1 cellular context compared by ENCODE assay signal in the genomic region with DNA sequence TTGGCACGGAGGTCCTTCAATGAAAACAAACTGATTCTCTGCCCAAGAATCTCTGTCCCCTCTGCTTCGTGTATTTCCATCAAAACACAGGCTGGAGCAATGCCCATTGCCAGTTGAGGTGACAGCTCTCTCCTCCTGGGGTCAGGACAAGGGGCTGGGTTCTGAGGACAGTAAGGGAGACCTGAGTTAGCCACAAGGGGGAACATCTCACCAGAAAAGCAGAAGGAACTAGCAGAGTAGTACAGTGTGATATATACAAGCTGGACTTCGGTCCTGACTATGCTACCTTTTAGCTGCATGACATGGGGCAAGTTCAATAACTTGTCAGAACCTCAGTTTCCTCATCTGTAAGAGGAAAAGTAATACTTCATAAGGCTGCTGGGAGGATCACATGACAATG.
TF ChIP-seq lines count a peak whose summit lies in the region.

No MANE protein-coding gene starts in this region.

TF ChIP-seq in Ishikawa, 13 proteins besides CTCF, POLR2A, EP300 and RAD21 (continued from another document):
- TF ChIP-seq NFIC (IDR thresholded peaks at IDR 0.05) (no peak), MAX (IDR thresholded peaks at IDR 0.05) (no peak), TEAD4 (IDR thresholded peaks at IDR 0.05) (no peak), USF1 (IDR thresholded peaks at IDR 0.05) (no peak), TCF12 (IDR thresholded peaks at IDR 0.05; ENCODE audit: low read depth) (no peak), TAF1 (IDR thresholded peaks at IDR 0.05; ENCODE audit: low read depth) (no peak)
TF ChIP-seq in Ishikawa: peak in this region for 0.
